In the genomic region with DNA sequence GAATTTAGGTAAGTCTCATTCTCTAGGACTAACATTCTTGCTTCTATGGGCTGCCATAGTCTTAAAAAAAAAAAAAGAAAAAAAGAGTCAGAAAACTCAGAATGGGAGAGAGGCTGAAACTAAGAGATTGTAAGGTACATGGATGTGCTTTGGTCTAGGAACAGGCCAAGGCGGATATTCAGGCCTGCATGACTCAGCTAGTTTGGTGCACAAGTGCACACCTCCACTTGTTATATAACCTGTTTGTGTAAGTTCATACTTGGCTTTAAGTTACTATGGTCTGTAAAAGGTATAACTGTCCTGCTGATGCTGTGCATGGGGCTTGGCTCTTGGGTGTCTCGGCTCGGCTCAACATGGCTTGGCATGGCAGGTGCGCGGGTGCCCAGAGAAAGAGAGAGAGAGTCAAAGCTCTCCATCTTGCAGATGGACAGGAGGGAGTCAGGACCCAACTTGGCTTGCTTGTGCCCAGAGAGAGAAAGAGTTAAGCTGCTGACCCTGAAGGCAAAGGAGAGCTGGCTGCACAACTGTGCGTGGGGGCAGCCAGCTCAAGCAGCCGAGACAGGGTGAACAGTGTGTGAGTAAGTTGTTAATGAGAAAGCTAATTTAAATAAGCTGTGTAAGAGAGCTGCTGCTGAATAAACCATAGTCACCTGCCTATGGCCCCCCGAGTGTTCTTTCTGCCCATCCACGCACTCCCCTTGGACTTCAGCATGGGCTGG, we compare ENCODE assay signal across 20 cellular contexts. TPM values are rescaled to one million over a fixed set of nuclear protein-coding genes. Genes with fewer than 3 reads are reported as not detected.
DNase-seq lines count a peak whose midpoint lies in the region; ATAC-seq, FAIRE-seq and TF ChIP-seq lines count a peak whose summit lies in the region.
"Had no signal": no experiment of that assay in that cellular context is flagged by ENCODE, and none has a peak within 500 bp of the region (broad histone marks: within the 10 kb centered on the region; RNA-seq: fewer than 3 reads in every experiment).

No MANE protein-coding gene starts in this region.

- POLR2A ChIA-PET in HepG2 (lab: Yijun Ruan, JAX): no interaction called here
- POLR2A ChIA-PET in activated CD8-positive, alpha-beta T cell treated with anti-CD3 and anti-CD28 coated beads, Interleukin-2, amount 10 ng/mL, durations not matched to agents 7 days and 5 days (lab: Charles Lee): no interaction called here

- H3K36me3 Mint-ChIP-seq in endothelial cell (ENCODE audit: low read depth, unreplicated experiment): peaks cover 5% of the 10 kb centered on the region
- no peaks in the 10 kb centered on the region for H3K36me3 Mint-ChIP-seq in neural crest cell (ENCODE audit: low read depth)
- no peaks in the 10 kb centered on the region for H3K36me3 Mint-ChIP-seq in type B pancreatic cell
- no peaks in the 10 kb centered on the region for H3K36me3 Mint-ChIP-seq in activated CD8-positive, alpha-beta T cell treated with anti-CD3 and anti-CD28 coated beads, Interleukin-2, amount 10 ng/mL, durations not matched to agents 7 days and 5 days (ENCODE audit: low read depth)
- H3K36me3 Mint-ChIP-seq: activated naive CD8-positive, alpha-beta T cell; CD8-positive, alpha-beta memory T cell; natural killer cell; stimulated activated memory B cell treated with anti-CD40 and anti-IgM and Interleukin-4, amounts not matched to agents 10 μg/mL and 1 μg/mL and 100 μg/mL, for 72 hours had no signal

- intact Hi-C loops in HepG2 (cut with micrococcal nuclease; ENCODE audit: unreplicated experiment): no loop called here
- intact Hi-C loops in right lobe of liver (cut with DNase I): no loop called here

- no peak for TF ChIP-seq POLR2A in HepG2 (IDR thresholded peaks at IDR 0.05; ENCODE audit: insufficient read depth in 1 of 2, low read depth in 2 of 2, low read length in 2 of 2)
- TF ChIP-seq POLR2A in right lobe of liver (IDR thresholded peaks at IDR 0.05): no peak

- H3K4me1 ChIP-seq in HepG2 (ENCODE audit: insufficient read depth, low read length) (peaks cover 26% of the 10 kb centered on the region), right lobe of liver (no peaks in the 10 kb centered on the region)

- no peak overlapping the region for H2AFZ ChIP-seq in HepG2 (ENCODE audit: low read length)

- H3K4me3 Mint-ChIP-seq in endothelial cell (ENCODE audit: unreplicated experiment): no peak overlapping the region
- no peak overlapping the region for H3K4me3 Mint-ChIP-seq in neural crest cell
- H3K4me3 Mint-ChIP-seq in type B pancreatic cell: peak overlapping the region; percentile 27
- H3K4me3 Mint-ChIP-seq in activated CD8-positive, alpha-beta T cell treated with anti-CD3 and anti-CD28 coated beads, Interleukin-2, amount 10 ng/mL, durations not matched to agents 7 days and 5 days: no peak overlapping the region
- H3K4me3 Mint-ChIP-seq: activated CD4-positive, alpha-beta memory T cell treated with anti-CD3 and anti-CD28 coated beads, Interleukin-2, amount 10 ng/mL, durations not matched to agents 7 days and 5 days; activated naive CD8-positive, alpha-beta T cell; activated T-cell treated with anti-CD3 and anti-CD28 coated beads, Interleukin-2, amount 50 U/mL, for 72 hours; CD8-positive, alpha-beta memory T cell; natural killer cell; stimulated activated memory B cell treated with anti-CD40 and anti-IgM and Interleukin-4, amounts not matched to agents 10 μg/mL and 1 μg/mL and 100 μg/mL, for 72 hours; T-helper 1 cell treated with Interleukin-12 subunit alpha and Interleukin-12 subunit beta and Interleukin-4 antibody, amounts not matched to agents 30 μg/mL and 1 μg/mL, for 36 hours had no signal

- WGBS in HepG2 (ENCODE audit: low lambda C conversion rate): 68% methylated on average over 9 of the region's 9 CpGs
- WGBS in right lobe of liver (ENCODE audit: insufficient coverage, low coverage, low lambda C conversion rate, missing lambda C conversion rate): 90% methylated on average over 6 of the region's 9 CpGs

- H3K4me2 ChIP-seq in HepG2 (ENCODE audit: low read depth, low read length): no peak overlapping the region

- H3K9me3 ChIP-seq in HepG2 (ENCODE audit: low read length) (peaks cover 6% of the 10 kb centered on the region; the same call in 1 of the 2 replicates), right lobe of liver (no peaks in the 10 kb centered on the region)
- H3K9me3 ChIP-seq: thoracic aorta had no signal

- no peak for TF ChIP-seq RAD21 in HepG2 (CRISPR knock-in tag; IDR thresholded peaks at IDR 0.05)

- TF ChIP-seq CTCF in HepG2 (CRISPR knock-in tag; IDR thresholded peaks at IDR 0.05) (no peak), right lobe of liver (IDR thresholded peaks at IDR 0.05) (no peak), endothelial cell (IDR thresholded peaks at IDR 0.05; ENCODE audit: unreplicated experiment) (no peak), neural crest cell (conservative IDR thresholded peaks at IDR 0.05) (no peak), type B pancreatic cell (conservative IDR thresholded peaks at IDR 0.05) (no peak)

- no peaks in the 10 kb centered on the region for H3K79me2 ChIP-seq in HepG2 (ENCODE audit: insufficient read depth, low read length)

- H3K27me3 Mint-ChIP-seq in endothelial cell (ENCODE audit: unreplicated experiment) (peaks cover 6% of the 10 kb centered on the region), neural crest cell (ENCODE audit: low read depth) (no peaks in the 10 kb centered on the region), type B pancreatic cell (peaks cover 20% of the 10 kb centered on the region)
- H3K27me3 Mint-ChIP-seq in activated CD8-positive, alpha-beta T cell treated with anti-CD3 and anti-CD28 coated beads, Interleukin-2, amount 10 ng/mL, durations not matched to agents 7 days and 5 days (ENCODE audit: low read depth): peaks cover 2% of the 10 kb centered on the region
- H3K27me3 Mint-ChIP-seq: activated naive CD8-positive, alpha-beta T cell had no signal

- CTCF ChIA-PET in HepG2 (lab: Yijun Ruan, JAX; ENCODE audit: low intra/inter-chr PET ratio, low total read pairs): no interaction called here
- CTCF ChIA-PET in activated CD8-positive, alpha-beta T cell treated with anti-CD3 and anti-CD28 coated beads, Interleukin-2, amount 10 ng/mL, durations not matched to agents 7 days and 5 days (lab: Charles Lee): interaction anchor here (0.7 to 1.2 kb wide), 2 partner anchors 35 to 53 kb away, joined by 3 read pairs; no protein-coding TSS in a partner anchor

- H3K27ac Mint-ChIP-seq in endothelial cell (ENCODE audit: unreplicated experiment): peak overlapping the region; percentile 39
- H3K27ac Mint-ChIP-seq in neural crest cell (ENCODE audit: unreplicated experiment): peak overlapping the region; percentile 14
- peak overlapping the region; percentile 59 for H3K27ac Mint-ChIP-seq in type B pancreatic cell
- no peak overlapping the region for H3K27ac Mint-ChIP-seq in activated CD8-positive, alpha-beta T cell treated with anti-CD3 and anti-CD28 coated beads, Interleukin-2, amount 10 ng/mL, durations not matched to agents 7 days and 5 days
- H3K27ac Mint-ChIP-seq: activated CD4-positive, alpha-beta memory T cell treated with anti-CD3 and anti-CD28 coated beads, Interleukin-2, amount 10 ng/mL, durations not matched to agents 7 days and 5 days; activated naive CD8-positive, alpha-beta T cell; activated T-cell treated with anti-CD3 and anti-CD28 coated beads, Interleukin-2, amount 50 U/mL, for 72 hours; CD8-positive, alpha-beta memory T cell; natural killer cell; stimulated activated memory B cell treated with anti-CD40 and anti-IgM and Interleukin-4, amounts not matched to agents 10 μg/mL and 1 μg/mL and 100 μg/mL, for 72 hours; T-helper 1 cell treated with Interleukin-12 subunit alpha and Interleukin-12 subunit beta and Interleukin-4 antibody, amounts not matched to agents 30 μg/mL and 1 μg/mL, for 36 hours had no signal

- no peaks in the 10 kb centered on the region for H3K27me3 ChIP-seq in HepG2 (ENCODE audit: control insufficient read depth in 1 of 2, insufficient read depth in 2 of 2, low read length in 2 of 2)
- no peaks in the 10 kb centered on the region for H3K27me3 ChIP-seq in right lobe of liver

- TF ChIP-seq EP300 in HepG2 (IDR thresholded peaks at IDR 0.05; ENCODE audit: low read depth in 2 of 2, low read length in 2 of 2) (no peak), HepG2 (CRISPR knock-in tag; IDR thresholded peaks at IDR 0.05; ENCODE audit: borderline replicate concordance) (no peak)

- H3K4me1 Mint-ChIP-seq in endothelial cell (ENCODE audit: unreplicated experiment) (peaks cover 15% of the 10 kb centered on the region), neural crest cell (peaks cover 19% of the 10 kb centered on the region), type B pancreatic cell (ENCODE audit: unreplicated experiment) (peaks cover 23% of the 10 kb centered on the region)
- no peaks in the 10 kb centered on the region for H3K4me1 Mint-ChIP-seq in activated CD8-positive, alpha-beta T cell treated with anti-CD3 and anti-CD28 coated beads, Interleukin-2, amount 10 ng/mL, durations not matched to agents 7 days and 5 days (ENCODE audit: low read depth)
- H3K4me1 Mint-ChIP-seq: activated CD4-positive, alpha-beta memory T cell treated with anti-CD3 and anti-CD28 coated beads, Interleukin-2, amount 10 ng/mL, durations not matched to agents 7 days and 5 days; CD8-positive, alpha-beta memory T cell; natural killer cell; stimulated activated memory B cell treated with anti-CD40 and anti-IgM and Interleukin-4, amounts not matched to agents 10 μg/mL and 1 μg/mL and 100 μg/mL, for 72 hours had no signal

- no peak overlapping the region for H3K27ac ChIP-seq in HepG2 (ENCODE audit: extremely low read length, insufficient read depth, low read length)
- H3K27ac ChIP-seq in right lobe of liver: no peak overlapping the region
- H3K27ac ChIP-seq: thoracic aorta had no signal

- BruUV-seq in HepG2 (replicated peaks; lab: Mats Ljungman, UMichigan): no TSS peak

- FAIRE-seq in HepG2 (lab: Jason Lieb, UNC): no peak
- FAIRE-seq: GM19239 had no signal

- no peak overlapping the region for H3K4me3 ChIP-seq in HepG2 (replicated peaks in 1 of 3; ENCODE audit: insufficient read depth in 1 of 3, low read depth in 2 of 3, low read length in 3 of 3)
- H3K4me3 ChIP-seq in right lobe of liver: no peak overlapping the region
- H3K4me3 ChIP-seq: thoracic aorta had no signal

- no peaks in the 10 kb centered on the region for H4K20me1 ChIP-seq in HepG2 (ENCODE audit: insufficient read depth, low read length)

- H3K9ac ChIP-seq in HepG2 (ENCODE audit: insufficient read depth, low read depth, low read length): no peak overlapping the region; the same call in 1 of the 2 replicates

- H3K36me3 ChIP-seq in HepG2 (replicated peaks in 1 of 2; ENCODE audit: control insufficient read depth in 1 of 2, insufficient read depth in 2 of 2, low read length in 2 of 2) (no peaks in the 10 kb centered on the region), right lobe of liver (no peaks in the 10 kb centered on the region)
- H3K36me3 ChIP-seq: thoracic aorta had no signal

- DNase-seq in HepG2 (ENCODE audit: low spot score) (no peak), right lobe of liver (no peak), endothelial cell (ENCODE audit: low spot score) (no peak), neural crest cell (ENCODE audit: low read depth, low spot score) (no peak), type B pancreatic cell (ENCODE audit: extremely low spot score, unreplicated experiment) (no peak)
- no peak for DNase-seq in activated CD8-positive, alpha-beta T cell treated with anti-CD3 and anti-CD28 coated beads, Interleukin-2, amount 10 ng/mL, durations not matched to agents 7 days and 5 days
- DNase-seq: activated CD4-positive, alpha-beta memory T cell treated with anti-CD3 and anti-CD28 coated beads, Interleukin-2, amount 10 ng/mL, durations not matched to agents 7 days and 5 days; activated T-cell treated with anti-CD3 and anti-CD28 coated beads, Interleukin-2, amount 50 U/mL, for 72 hours; CD8-positive, alpha-beta memory T cell; HCEC 1CT; mesenchymal stem cell; natural killer cell; NCI-H526 treated with DMSO at 0.1 percent for 48 hours had no signal

- H3K9me3 Mint-ChIP-seq in endothelial cell (ENCODE audit: unreplicated experiment) (no peaks in the 10 kb centered on the region), neural crest cell (no peaks in the 10 kb centered on the region), type B pancreatic cell (no peaks in the 10 kb centered on the region)
- H3K9me3 Mint-ChIP-seq in activated CD8-positive, alpha-beta T cell treated with anti-CD3 and anti-CD28 coated beads, Interleukin-2, amount 10 ng/mL, durations not matched to agents 7 days and 5 days (ENCODE audit: insufficient read depth): no peaks in the 10 kb centered on the region
- H3K9me3 Mint-ChIP-seq: activated CD4-positive, alpha-beta memory T cell treated with anti-CD3 and anti-CD28 coated beads, Interleukin-2, amount 10 ng/mL, durations not matched to agents 7 days and 5 days; activated T-cell treated with anti-CD3 and anti-CD28 coated beads, Interleukin-2, amount 50 U/mL, for 72 hours; CD8-positive, alpha-beta memory T cell; natural killer cell; stimulated activated memory B cell treated with anti-CD40 and anti-IgM and Interleukin-4, amounts not matched to agents 10 μg/mL and 1 μg/mL and 100 μg/mL, for 72 hours; T-helper 1 cell treated with Interleukin-12 subunit alpha and Interleukin-12 subunit beta and Interleukin-4 antibody, amounts not matched to agents 30 μg/mL and 1 μg/mL, for 36 hours had no signal

- in situ Hi-C loops in HepG2 (cut with HindIII; ENCODE audit: extremely low pct_ligation_motif_present, low pct_unique_long_range_greater_than_20kb): no loop called here

- ATAC-seq in HepG2: no peak; the same call in 2 of the 3 replicates
- ATAC-seq in right lobe of liver: no peak
- ATAC-seq in activated CD8-positive, alpha-beta T cell treated with anti-CD3 and anti-CD28 coated beads, Interleukin-2, amount 10 ng/mL, durations not matched to agents 7 days and 5 days: no peak
- no peak for ATAC-seq in GM19023 (IDR thresholded peaks at IDR 0.05; ENCODE audit: unreplicated experiment)
- no peak for ATAC-seq in GM18873 (IDR thresholded peaks at IDR 0.05; ENCODE audit: low FRiP score, unreplicated experiment)
- ATAC-seq: activated T-cell treated with anti-CD3 and anti-CD28 coated beads, Interleukin-2, amount 50 U/mL, for 72 hours; natural killer cell; stimulated activated memory B cell treated with anti-CD40 and anti-IgM and Interleukin-4, amounts not matched to agents 10 μg/mL and 1 μg/mL and 100 μg/mL, for 72 hours had no signal

RNA-seq across cellular contexts. Expression of a gene that starts 31.4 kb away (rescaled TPM):
- total RNA-seq in HepG2 (2016; rRNA removed; fragmentation: Illumina TruSeq; extraction: Trizol): not detected in 2 replicates
- not detected in 2 replicates for total RNA-seq in HepG2 (2016; cell fraction: cytosol; rRNA removed; fragmentation: Illumina TruSeq; extraction: Trizol; ENCODE audit: low read depth)
- not detected in 2 replicates for total RNA-seq in HepG2 (2016; cell fraction: insoluble cytoplasmic fraction; rRNA removed; fragmentation: Illumina TruSeq; extraction: Trizol)
- total RNA-seq in HepG2 (2016; cell fraction: membrane; rRNA removed; fragmentation: Illumina TruSeq; extraction: Trizol): not detected in 2 replicates
- not detected in 2 replicates for total RNA-seq in HepG2 (2016; cell fraction: nucleus; rRNA removed; fragmentation: Illumina TruSeq; extraction: Trizol)
- polyA plus RNA-seq in HepG2 (2011; rRNA removed): not detected in 2 replicates
- not detected in 2 replicates for polyA plus RNA-seq in HepG2 (2011; cell fraction: cytosol; rRNA removed)
- 0.03 TPM in 1 of 2 replicates, not detected in the other for polyA plus RNA-seq in HepG2 (2011; cell fraction: nucleus; rRNA removed)
- polyA plus RNA-seq in HepG2 (2012): not detected in 2 replicates
- not detected in 2 replicates for polyA plus RNA-seq in HepG2 (2016; cell fraction: cytosol; fragmentation: Illumina TruSeq; extraction: Trizol; ENCODE audit: low read depth)
- polyA plus RNA-seq in HepG2 (2016; cell fraction: insoluble cytoplasmic fraction; fragmentation: Illumina TruSeq; extraction: Trizol; ENCODE audit: low read depth): not detected in 2 replicates
- not detected in 2 replicates for polyA plus RNA-seq in HepG2 (2016; cell fraction: membrane; fragmentation: Illumina TruSeq; extraction: Trizol; ENCODE audit: low read depth)
- polyA plus RNA-seq in HepG2 (2016; cell fraction: nucleus; fragmentation: Illumina TruSeq; extraction: Trizol; ENCODE audit: insufficient read depth, low read depth): not detected in 2 replicates
- 0.05 and 0.98 TPM in 2 replicates for polyA minus RNA-seq in HepG2 (2011; rRNA and poly(A)+ RNA removed; ENCODE audit: low replicate concordance)
- polyA minus RNA-seq in HepG2 (2011; cell fraction: cytosol; rRNA and poly(A)+ RNA removed): not detected in 2 replicates
- not detected in 2 replicates for polyA minus RNA-seq in HepG2 (2011; cell fraction: nucleus; rRNA and poly(A)+ RNA removed)
- under 1 TPM in 1 of 6 experiments, not detected in 5; 0.53 TPM for total RNA-seq in right lobe of liver
- total RNA-seq in endothelial cell (ENCODE audit: unreplicated experiment): not detected
- total RNA-seq in neural crest cell: 3.9 and 4.1 TPM in 2 replicates
- 3.8 and 4.6 TPM in 2 replicates for total RNA-seq in type B pancreatic cell (ENCODE audit: low replicate concordance)
- total RNA-seq in activated CD8-positive, alpha-beta T cell treated with anti-CD3 and anti-CD28 coated beads, Interleukin-2, amount 10 ng/mL, durations not matched to agents 7 days and 5 days: not detected
- total RNA-seq: activated CD4-positive, alpha-beta memory T cell treated with anti-CD3 and anti-CD28 coated beads, Interleukin-2, amount 10 ng/mL, durations not matched to agents 7 days and 5 days; activated T-cell treated with anti-CD3 and anti-CD28 coated beads, Interleukin-2, amount 50 U/mL, for 72 hours; CD8-positive, alpha-beta memory T cell; natural killer cell; thoracic aorta had no signal
- polyA plus RNA-seq: CD8-positive, alpha-beta memory T cell had no signal

RNA-seq across cellular contexts. Expression of a gene that starts 51.6 kb away (rescaled TPM):
- not detected in 2 replicates for total RNA-seq in HepG2 (2016; rRNA removed; fragmentation: Illumina TruSeq; extraction: Trizol)
- total RNA-seq in HepG2 (2016; cell fraction: cytosol; rRNA removed; fragmentation: Illumina TruSeq; extraction: Trizol; ENCODE audit: low read depth): not detected in 2 replicates
- not detected in 2 replicates for total RNA-seq in HepG2 (2016; cell fraction: insoluble cytoplasmic fraction; rRNA removed; fragmentation: Illumina TruSeq; extraction: Trizol)
- total RNA-seq in HepG2 (2016; cell fraction: membrane; rRNA removed; fragmentation: Illumina TruSeq; extraction: Trizol): not detected in 2 replicates
- total RNA-seq in HepG2 (2016; cell fraction: nucleus; rRNA removed; fragmentation: Illumina TruSeq; extraction: Trizol): not detected in 2 replicates
- not detected in 2 replicates for polyA plus RNA-seq in HepG2 (2011; rRNA removed)
- polyA plus RNA-seq in HepG2 (2011; cell fraction: cytosol; rRNA removed): not detected in 2 replicates
- polyA plus RNA-seq in HepG2 (2011; cell fraction: nucleus; rRNA removed): not detected in 2 replicates
- 0.64 TPM in 1 of 2 replicates, not detected in the other for polyA plus RNA-seq in HepG2 (2012)
- polyA plus RNA-seq in HepG2 (2016; cell fraction: cytosol; fragmentation: Illumina TruSeq; extraction: Trizol; ENCODE audit: low read depth): not detected in 2 replicates
- polyA plus RNA-seq in HepG2 (2016; cell fraction: insoluble cytoplasmic fraction; fragmentation: Illumina TruSeq; extraction: Trizol; ENCODE audit: low read depth): not detected in 2 replicates
- not detected in 2 replicates for polyA plus RNA-seq in HepG2 (2016; cell fraction: membrane; fragmentation: Illumina TruSeq; extraction: Trizol; ENCODE audit: low read depth)
- polyA plus RNA-seq in HepG2 (2016; cell fraction: nucleus; fragmentation: Illumina TruSeq; extraction: Trizol; ENCODE audit: insufficient read depth, low read depth): not detected in 2 replicates
- not detected in 2 replicates for polyA minus RNA-seq in HepG2 (2011; rRNA and poly(A)+ RNA removed; ENCODE audit: low replicate concordance)
- polyA minus RNA-seq in HepG2 (2011; cell fraction: cytosol; rRNA and poly(A)+ RNA removed): not detected in 2 replicates
- not detected in 2 replicates for polyA minus RNA-seq in HepG2 (2011; cell fraction: nucleus; rRNA and poly(A)+ RNA removed)
- not detected for total RNA-seq in right lobe of liver
- total RNA-seq in endothelial cell (ENCODE audit: unreplicated experiment): 0.74 TPM
- total RNA-seq in neural crest cell: 3.8 and 5.1 TPM in 2 replicates
- total RNA-seq in type B pancreatic cell (ENCODE audit: low replicate concordance): 8.4 and 19.2 TPM in 2 replicates
- total RNA-seq in activated CD8-positive, alpha-beta T cell treated with anti-CD3 and anti-CD28 coated beads, Interleukin-2, amount 10 ng/mL, durations not matched to agents 7 days and 5 days: not detected
- total RNA-seq: activated CD4-positive, alpha-beta memory T cell treated with anti-CD3 and anti-CD28 coated beads, Interleukin-2, amount 10 ng/mL, durations not matched to agents 7 days and 5 days; activated T-cell treated with anti-CD3 and anti-CD28 coated beads, Interleukin-2, amount 50 U/mL, for 72 hours; CD8-positive, alpha-beta memory T cell; natural killer cell; thoracic aorta had no signal
- polyA plus RNA-seq: CD8-positive, alpha-beta memory T cell had no signal
